19 cellular contexts compared by ENCODE assay signal in the genomic region with DNA sequence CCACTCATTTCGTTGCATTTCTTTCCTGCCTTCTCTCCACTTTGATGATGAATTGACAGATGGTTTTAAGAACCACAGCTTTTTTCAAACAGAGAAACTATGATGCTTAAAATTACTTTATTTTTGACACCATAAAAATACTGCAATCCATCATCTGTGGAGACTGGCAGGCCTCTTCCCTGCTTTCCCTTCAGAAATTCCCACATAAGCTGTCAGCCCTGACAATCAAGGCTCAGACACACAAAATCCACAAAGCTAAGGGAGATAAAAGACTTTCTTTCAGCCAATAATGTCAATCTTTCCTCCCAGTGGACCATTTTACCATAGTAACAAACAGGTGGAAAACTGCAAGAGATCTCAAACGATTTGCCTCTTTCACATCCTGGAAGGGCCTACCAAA.
DNase-seq lines count a peak whose midpoint lies in the region; ATAC-seq, FAIRE-seq and TF ChIP-seq lines count a peak whose summit lies in the region.
"Had no signal": no experiment of that assay in that cellular context is flagged by ENCODE, and none has a peak within 500 bp of the region (broad histone marks: within the 10 kb centered on the region; RNA-seq: fewer than 3 reads in every experiment).

No MANE protein-coding gene starts in this region.

- FAIRE-seq in GM19239 (lab: Jason Lieb, UNC) = peak; percentile 37
- FAIRE-seq: HepG2 had no signal

- H3K36me3 Mint-ChIP-seq in stimulated activated naive CD8-positive, alpha-beta T cell treated with anti-CD3 and anti-CD28 coated beads, Interleukin-15, Interleukin-2, amounts not matched to agents 100 ng/mL and 50 ng/mL, for 24 hours (ENCODE audit: low read depth) = no peaks in the 10 kb centered on the region
- H3K36me3 Mint-ChIP-seq in naive thymus-derived CD4-positive, alpha-beta T cell = peaks cover 0 to 1% (median 0%) of the 10 kb centered on the region in 5 donors
- no peaks in the 10 kb centered on the region for H3K36me3 Mint-ChIP-seq in Caco-2 (ENCODE audit: insufficient read depth, unreplicated experiment)
- H3K36me3 Mint-ChIP-seq: CD4-positive, alpha-beta memory T cell; IgD-negative memory B cell had no signal

- CTCF ChIA-PET in naive thymus-derived CD4-positive, alpha-beta T cell (lab: Charles Lee) = interaction anchor here (0.9 to 6.6 kb wide), 5 partner anchors 23 to 127 kb away, joined by 3 to 186 read pairs (median 9); no protein-coding TSS in a partner anchor
- CTCF ChIA-PET in Caco-2 (lab: Charles Lee) = no interaction called here

- H3K36me3 ChIP-seq in naive thymus-derived CD4-positive, alpha-beta T cell (ENCODE audit: control insufficient read depth in 2 of 3, insufficient read depth in 3 of 3, low read length in 3 of 3) = no peaks in the 10 kb centered on the region
- no peaks in the 10 kb centered on the region for H3K36me3 ChIP-seq in Caco-2 (ENCODE audit: control insufficient read depth, insufficient read depth, low read length)

- H3K9me3 Mint-ChIP-seq in stimulated activated naive CD8-positive, alpha-beta T cell treated with anti-CD3 and anti-CD28 coated beads, Interleukin-15, Interleukin-2, amounts not matched to agents 100 ng/mL and 50 ng/mL, for 24 hours = no peaks in the 10 kb centered on the region
- peaks cover 0 to 7% of the 10 kb centered on the region in 2 donors for H3K9me3 Mint-ChIP-seq in stimulated activated naive CD8-positive, alpha-beta T cell treated with anti-CD3 and anti-CD28 coated beads, Interleukin-15, amount 100 ng/mL, for 72 hours
- peaks cover 0 to 1% (median 0%) of the 10 kb centered on the region in 11 donors for H3K9me3 Mint-ChIP-seq in naive thymus-derived CD4-positive, alpha-beta T cell
- H3K9me3 Mint-ChIP-seq in Caco-2 (ENCODE audit: unreplicated experiment) = no peaks in the 10 kb centered on the region
- H3K9me3 Mint-ChIP-seq: CD4-positive, alpha-beta memory T cell; GM23338; IgD-negative memory B cell had no signal

- peaks cover 42% of the 10 kb centered on the region for H3K4me1 Mint-ChIP-seq in stimulated activated naive CD8-positive, alpha-beta T cell treated with anti-CD3 and anti-CD28 coated beads, Interleukin-15, Interleukin-2, amounts not matched to agents 100 ng/mL and 50 ng/mL, for 24 hours (ENCODE audit: low read depth)
- peaks cover 45% of the 10 kb centered on the region for H3K4me1 Mint-ChIP-seq in stimulated activated naive CD8-positive, alpha-beta T cell treated with anti-CD3 and anti-CD28 coated beads, Interleukin-15, amount 100 ng/mL, for 72 hours
- H3K4me1 Mint-ChIP-seq in naive thymus-derived CD4-positive, alpha-beta T cell = peaks cover 20 to 53% (median 44%) of the 10 kb centered on the region in 7 donors
- H3K4me1 Mint-ChIP-seq in Caco-2 (ENCODE audit: low read depth, unreplicated experiment) = no peaks in the 10 kb centered on the region
- H3K4me1 Mint-ChIP-seq: GM23338 had no signal

- H3K27me3 ChIP-seq in naive thymus-derived CD4-positive, alpha-beta T cell (ENCODE audit: control insufficient read depth in 2 of 2, insufficient read depth in 2 of 2, low read length in 2 of 2) = no peaks in the 10 kb centered on the region
- no peaks in the 10 kb centered on the region for H3K27me3 ChIP-seq in Caco-2 (replicated peaks; ENCODE audit: control insufficient read depth, insufficient read depth, low read length)

- no peak for DNase-seq in stimulated activated naive CD8-positive, alpha-beta T cell treated with anti-CD3 and anti-CD28 coated beads, Interleukin-15, amount 100 ng/mL, for 72 hours
- DNase-seq in GM19239 (ENCODE audit: insufficient read length, low spot score) = no peak
- no peak for DNase-seq in naive thymus-derived CD4-positive, alpha-beta T cell
- DNase-seq in NCI-H524 (lab: John Stamatoyannopoulos, UW) = no peak
- no peak for DNase-seq in activated CD4-positive, alpha-beta T cell treated with anti-CD3 and anti-CD28 coated beads, Interleukin-2, amount 50 U/mL, for 48 hours
- DNase-seq in Caco-2 = no peak
- DNase-seq: Calu3; CD4-positive, alpha-beta memory T cell; DMS79 treated with DMSO at 0.1 percent for 48 hours; GF-D8; H7; KBM-7 had no signal

- H3K4me1 ChIP-seq in naive thymus-derived CD4-positive, alpha-beta T cell (ENCODE audit: control insufficient read depth in 2 of 2, insufficient read depth in 2 of 2, low read length in 2 of 2) = peaks cover 5 to 27% of the 10 kb centered on the region in 2 donors
- no peaks in the 10 kb centered on the region for H3K4me1 ChIP-seq in Caco-2

- H3K9me3 ChIP-seq in naive thymus-derived CD4-positive, alpha-beta T cell (ENCODE audit: control insufficient read depth in 2 of 3, low read length in 3 of 3) = no peaks in the 10 kb centered on the region
- H3K9me3 ChIP-seq in Caco-2 = no peaks in the 10 kb centered on the region

- ATAC-seq in stimulated activated naive CD8-positive, alpha-beta T cell treated with anti-CD3 and anti-CD28 coated beads, Interleukin-15, amount 100 ng/mL, for 72 hours = no peak
- ATAC-seq in naive thymus-derived CD4-positive, alpha-beta T cell = no peak
- ATAC-seq: GM23338, HCT116, HepG2 had no signal

- peak overlapping the region; percentile 52 for H3K27ac Mint-ChIP-seq in stimulated activated naive CD8-positive, alpha-beta T cell treated with anti-CD3 and anti-CD28 coated beads, Interleukin-15, Interleukin-2, amounts not matched to agents 100 ng/mL and 50 ng/mL, for 24 hours
- peak overlapping the region in 1 of 2 donors; percentile 65 for H3K27ac Mint-ChIP-seq in stimulated activated naive CD8-positive, alpha-beta T cell treated with anti-CD3 and anti-CD28 coated beads, Interleukin-15, amount 100 ng/mL, for 72 hours
- H3K27ac Mint-ChIP-seq in naive thymus-derived CD4-positive, alpha-beta T cell = peak overlapping the region in 6 of 9 donors; percentile 11 to 78 (median 50)
- no peak overlapping the region for H3K27ac Mint-ChIP-seq in Caco-2 (ENCODE audit: unreplicated experiment)
- H3K27ac Mint-ChIP-seq: B cell, GM23338, IgD-negative memory B cell had no signal

- H3K27ac ChIP-seq in naive thymus-derived CD4-positive, alpha-beta T cell (ENCODE audit: low read depth, low read length) = no peak overlapping the region
- H3K27ac ChIP-seq: C4-2B had no signal

- POLR2A ChIA-PET in naive thymus-derived CD4-positive, alpha-beta T cell (lab: Charles Lee) = interaction anchor here (0.7 to 1.8 kb wide), 4 partner anchors 19 to 110 kb away, joined by 3 to 9 read pairs (median 3); no protein-coding TSS in a partner anchor
- POLR2A ChIA-PET in Caco-2 (lab: Charles Lee) = no interaction called here

- intact Hi-C loops in naive thymus-derived CD4-positive, alpha-beta T cell (cut with micrococcal nuclease) = no loop called here
- intact Hi-C loops in Caco-2 (cut with micrococcal nuclease; ENCODE audit: unreplicated experiment) = no loop called here

- H3K4me3 Mint-ChIP-seq in stimulated activated naive CD8-positive, alpha-beta T cell treated with anti-CD3 and anti-CD28 coated beads, Interleukin-15, Interleukin-2, amounts not matched to agents 100 ng/mL and 50 ng/mL, for 24 hours = no peak overlapping the region
- no peak overlapping the region for H3K4me3 Mint-ChIP-seq in stimulated activated naive CD8-positive, alpha-beta T cell treated with anti-CD3 and anti-CD28 coated beads, Interleukin-15, amount 100 ng/mL, for 72 hours
- peak overlapping the region in 1 of 10 donors; percentile 36 for H3K4me3 Mint-ChIP-seq in naive thymus-derived CD4-positive, alpha-beta T cell
- H3K4me3 Mint-ChIP-seq in Caco-2 (ENCODE audit: unreplicated experiment) = no peak overlapping the region
- H3K4me3 Mint-ChIP-seq: B cell; CD4-positive, alpha-beta memory T cell; GM23338; IgD-negative memory B cell had no signal

- no peak overlapping the region for H3K4me3 ChIP-seq in naive thymus-derived CD4-positive, alpha-beta T cell (ENCODE audit: low read length)
- H3K4me3 ChIP-seq in Caco-2 (ENCODE audit: low read depth, low read length) = no peak overlapping the region
- H3K4me3 ChIP-seq: GM23338 had no signal

- no TSS peak for BruUV-seq in Caco-2 (replicated peaks; lab: Mats Ljungman, UMichigan)

- TF ChIP-seq CTCF in Caco-2 (IDR thresholded peaks at IDR 0.05; ENCODE audit: insufficient read depth in 1 of 2, low read depth in 1 of 2, low read length in 1 of 2, severe bottlenecking in 1 of 2, unreplicated experiment in 1 of 2) = no peak

- H3K27me3 Mint-ChIP-seq in stimulated activated naive CD8-positive, alpha-beta T cell treated with anti-CD3 and anti-CD28 coated beads, Interleukin-15, Interleukin-2, amounts not matched to agents 100 ng/mL and 50 ng/mL, for 24 hours = no peaks in the 10 kb centered on the region
- H3K27me3 Mint-ChIP-seq in stimulated activated naive CD8-positive, alpha-beta T cell treated with anti-CD3 and anti-CD28 coated beads, Interleukin-15, amount 100 ng/mL, for 72 hours = no peaks in the 10 kb centered on the region
- H3K27me3 Mint-ChIP-seq in naive thymus-derived CD4-positive, alpha-beta T cell = peaks cover 0 to 16% (median 0%) of the 10 kb centered on the region in 5 donors
- no peaks in the 10 kb centered on the region for H3K27me3 Mint-ChIP-seq in Caco-2 (ENCODE audit: insufficient read depth, unreplicated experiment)
- H3K27me3 Mint-ChIP-seq: B cell; CD4-positive, alpha-beta memory T cell had no signal
